4 cellular contexts compared by ENCODE assay signal in genomic region chr11:20640401-20640800, GRCh38. TPM values are rescaled to one million over a fixed set of nuclear protein-coding genes. Genes with fewer than 3 reads are reported as not detected.
"Had no signal": no experiment of that assay in that cellular context is flagged by ENCODE, and none has a peak within 500 bp of the region (broad histone marks: within the 10 kb centered on the region; RNA-seq: fewer than 3 reads in every experiment).

No MANE protein-coding gene starts in this region.

- DNase-seq: GDM1, GF-D8 had no signal

- H3K4me3 ChIP-seq: GM12878 had no signal

- ATAC-seq: GM12878 had no signal

RNA-seq across cellular contexts. Expression of gene NELL1, which starts 29.0 kb away (rescaled TPM):
- total RNA-seq: GM12878 had no signal

RNA-seq across cellular contexts. Expression of gene SLC6A5, which starts 41.0 kb away (rescaled TPM):
- total RNA-seq: G401, GM12878 had no signal
